ENCODE assay signal across 2 cellular contexts in the genomic region with DNA sequence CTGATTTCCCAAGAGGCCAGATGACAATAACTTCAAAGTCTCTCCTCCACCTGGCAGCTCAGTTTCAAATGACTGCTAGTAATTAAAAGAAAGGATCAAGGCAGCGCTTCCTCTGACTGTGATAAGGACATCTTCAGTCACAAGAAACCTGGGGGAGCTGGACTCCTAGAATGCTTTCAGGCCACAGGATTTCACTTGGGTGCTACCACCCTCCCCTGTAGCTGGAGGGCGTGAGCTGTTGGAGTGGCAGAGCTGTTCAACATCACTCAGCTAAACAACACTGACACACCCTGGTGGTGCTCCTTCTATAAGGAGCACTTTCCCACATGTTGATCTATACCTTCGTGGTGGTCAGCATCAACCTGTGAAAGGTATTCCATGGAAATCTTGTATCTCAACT.
TF ChIP-seq lines count a peak whose summit lies in the region.

No MANE protein-coding gene starts in this region.

TF ChIP-seq in K562, 482 proteins besides CTCF, POLR2A, EP300 and RAD21:
- TF ChIP-seq, protein P1, sequence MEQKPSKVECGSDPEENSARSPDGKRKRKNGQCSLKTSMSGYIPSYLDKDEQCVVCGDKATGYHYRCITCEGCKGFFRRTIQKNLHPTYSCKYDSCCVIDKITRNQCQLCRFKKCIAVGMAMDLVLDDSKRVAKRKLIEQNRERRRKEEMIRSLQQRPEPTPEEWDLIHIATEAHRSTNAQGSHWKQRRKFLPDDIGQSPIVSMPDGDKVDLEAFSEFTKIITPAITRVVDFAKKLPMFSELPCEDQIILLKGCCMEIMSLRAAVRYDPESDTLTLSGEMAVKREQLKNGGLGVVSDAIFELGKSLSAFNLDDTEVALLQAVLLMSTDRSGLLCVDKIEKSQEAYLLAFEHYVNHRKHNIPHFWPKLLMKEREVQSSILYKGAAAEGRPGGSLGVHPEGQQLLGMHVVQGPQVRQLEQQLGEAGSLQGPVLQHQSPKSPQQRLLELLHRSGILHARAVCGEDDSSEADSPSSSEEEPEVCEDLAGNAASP (IDR thresholded peaks at IDR 0.05): no peak
- TF ChIP-seq GABPB1 (CRISPR knock-in tag; IDR thresholded peaks at IDR 0.05): no peak
- no peak for TF ChIP-seq CREBBP (IDR thresholded peaks at IDR 0.05; ENCODE audit: low read depth, low read length)
- TF ChIP-seq ZNF785 (CRISPR knock-in tag; IDR thresholded peaks at IDR 0.05): no peak
- no peak for TF ChIP-seq BRCA1 (IDR thresholded peaks at IDR 0.05)
- TF ChIP-seq BRCA1 (CRISPR knock-in tag; IDR thresholded peaks at IDR 0.05): no peak
- no peak for TF ChIP-seq FOXP1 (CRISPR knock-in tag; IDR thresholded peaks at IDR 0.05)
- no peak for TF ChIP-seq TGIF2 (CRISPR knock-in tag; IDR thresholded peaks at IDR 0.05)
- TF ChIP-seq SNAPC5 (CRISPR knock-in tag; IDR thresholded peaks at IDR 0.05): no peak
- TF ChIP-seq, protein P2, sequence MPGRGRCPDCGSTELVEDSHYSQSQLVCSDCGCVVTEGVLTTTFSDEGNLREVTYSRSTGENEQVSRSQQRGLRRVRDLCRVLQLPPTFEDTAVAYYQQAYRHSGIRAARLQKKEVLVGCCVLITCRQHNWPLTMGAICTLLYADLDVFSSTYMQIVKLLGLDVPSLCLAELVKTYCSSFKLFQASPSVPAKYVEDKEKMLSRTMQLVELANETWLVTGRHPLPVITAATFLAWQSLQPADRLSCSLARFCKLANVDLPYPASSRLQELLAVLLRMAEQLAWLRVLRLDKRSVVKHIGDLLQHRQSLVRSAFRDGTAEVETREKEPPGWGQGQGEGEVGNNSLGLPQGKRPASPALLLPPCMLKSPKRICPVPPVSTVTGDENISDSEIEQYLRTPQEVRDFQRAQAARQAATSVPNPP (IDR thresholded peaks at IDR 0.05; ENCODE audit: borderline replicate concordance, insufficient read depth, insufficient read length): no peak
- TF ChIP-seq KAT2B (IDR thresholded peaks at IDR 0.05; ENCODE audit: low read depth, low read length): no peak
- TF ChIP-seq, protein P3, sequence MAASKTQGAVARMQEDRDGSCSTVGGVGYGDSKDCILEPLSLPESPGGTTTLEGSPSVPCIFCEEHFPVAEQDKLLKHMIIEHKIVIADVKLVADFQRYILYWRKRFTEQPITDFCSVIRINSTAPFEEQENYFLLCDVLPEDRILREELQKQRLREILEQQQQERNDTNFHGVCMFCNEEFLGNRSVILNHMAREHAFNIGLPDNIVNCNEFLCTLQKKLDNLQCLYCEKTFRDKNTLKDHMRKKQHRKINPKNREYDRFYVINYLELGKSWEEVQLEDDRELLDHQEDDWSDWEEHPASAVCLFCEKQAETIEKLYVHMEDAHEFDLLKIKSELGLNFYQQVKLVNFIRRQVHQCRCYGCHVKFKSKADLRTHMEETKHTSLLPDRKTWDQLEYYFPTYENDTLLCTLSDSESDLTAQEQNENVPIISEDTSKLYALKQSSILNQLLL (CRISPR knock-in tag; IDR thresholded peaks at IDR 0.05; ENCODE audit: borderline replicate concordance): no peak
- no peak for TF ChIP-seq FOXM1 (IDR thresholded peaks at IDR 0.05; ENCODE audit: low read depth)
- TF ChIP-seq FOXM1 (CRISPR knock-in tag; IDR thresholded peaks at IDR 0.05; ENCODE audit: low read depth): no peak
- TF ChIP-seq ETV5 (CRISPR knock-in tag; IDR thresholded peaks at IDR 0.05; ENCODE audit: low read depth): no peak
- TF ChIP-seq TAL1 (IDR thresholded peaks at IDR 0.05): no peak
- no peak for TF ChIP-seq SMAD4 (CRISPR knock-in tag; conservative IDR thresholded peaks at IDR 0.05)
- no peak for TF ChIP-seq KLF13 (tag; IDR thresholded peaks at IDR 0.05; ENCODE audit: borderline replicate concordance, low read depth)
- TF ChIP-seq ASH1L (IDR thresholded peaks at IDR 0.05; ENCODE audit: borderline replicate concordance, low read depth, partially characterized antibody): no peak
- TF ChIP-seq GATAD2A (IDR thresholded peaks at IDR 0.05): no peak
- no peak for TF ChIP-seq ZFX (CRISPR knock-in tag; IDR thresholded peaks at IDR 0.05)
- TF ChIP-seq POLR2H (tag; IDR thresholded peaks at IDR 0.05; ENCODE audit: low read depth): no peak

TF ChIP-seq in SK-N-SH, 30 proteins besides CTCF, POLR2A, EP300 and RAD21 (continued from another document):
- TF ChIP-seq TEAD4 (IDR thresholded peaks at IDR 0.05; ENCODE audit: borderline replicate concordance, insufficient read depth): no peak
- TF ChIP-seq SMC3 (IDR thresholded peaks at IDR 0.05; ENCODE audit: low read depth, low read length): no peak
